In the genomic region with DNA sequence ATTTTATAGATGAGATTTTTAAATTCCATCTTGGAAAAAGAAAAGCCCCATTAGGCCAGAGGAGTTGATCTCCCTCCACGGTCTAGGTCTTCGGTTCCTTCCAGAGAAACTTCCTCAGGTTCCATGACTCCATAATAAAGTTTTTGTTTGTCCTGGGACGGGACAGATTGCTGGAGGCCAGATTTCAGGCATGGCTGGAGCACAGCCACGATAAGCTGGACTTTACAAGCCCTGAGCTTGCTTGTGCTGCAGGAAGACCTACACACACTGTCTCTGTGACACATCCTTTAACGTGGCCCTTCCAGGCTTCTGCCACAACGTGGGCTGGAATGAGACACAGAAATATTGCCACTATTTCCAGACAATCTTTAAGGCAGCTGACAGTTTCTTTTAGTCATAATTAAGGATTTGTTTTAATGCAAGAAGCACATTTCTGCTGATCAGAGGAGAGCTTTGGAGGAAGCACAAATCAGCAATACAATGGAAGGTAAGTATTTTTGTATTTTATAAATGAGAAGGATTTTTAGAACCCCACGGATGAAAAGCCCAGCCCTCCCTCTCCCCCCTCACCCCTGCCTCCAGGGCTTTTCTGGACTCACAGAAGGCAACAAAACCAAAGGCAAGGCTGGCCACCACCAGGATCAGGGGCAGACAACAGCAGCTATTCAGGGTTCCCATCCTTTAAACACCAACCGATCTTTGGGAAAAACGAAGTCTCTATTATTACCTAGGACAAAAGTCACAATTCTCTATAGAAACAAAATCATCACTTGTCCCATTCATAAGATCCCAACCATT, we compare ENCODE assay signal across 10 cellular contexts. TPM values are rescaled to one million over a fixed set of nuclear protein-coding genes. Genes with fewer than 3 reads are reported as not detected.
DNase-seq lines count a peak whose midpoint lies in the region; ATAC-seq lines count a peak whose summit lies in the region.
"Had no signal": no experiment of that assay in that cellular context is flagged by ENCODE, and none has a peak within 500 bp of the region (broad histone marks: within the 10 kb centered on the region; RNA-seq: fewer than 3 reads in every experiment).

No MANE protein-coding gene starts in this region.

- DNase-seq in left lobe of liver (ENCODE audit: low spot score) (no peak), NCI-H510A (lab: John Stamatoyannopoulos, UW) (no peak), NAMALWA (ENCODE audit: low spot score) (no peak), activated gamma-delta T cell treated with Interleukin-2 at 50 U/mL for 16 hours (no peak)
- DNase-seq: NCI-H1436 treated with DMSO at 0.1 percent for 48 hours; stimulated activated naive CD4-positive, alpha-beta T cell had no signal

- peaks cover 81% of the 10 kb centered on the region for H3K4me1 Mint-ChIP-seq in dendritic cell treated with granulocyte-macrophage colony-stimulating factor and Interleukin-4, amounts not matched to agents 40 ng/mL and 50 ng/mL, for 4 days (ENCODE audit: low read depth)

- H3K4me3 ChIP-seq in HUES6 (ENCODE audit: low read depth, low read length), result peak overlapping the region; percentile 95

- peaks cover 77% of the 10 kb centered on the region for H3K4me1 ChIP-seq in HUES6 (ENCODE audit: control insufficient read depth, insufficient read depth, low read length)

- no peaks in the 10 kb centered on the region for H3K9me3 ChIP-seq in HUES6 (ENCODE audit: control insufficient read depth, insufficient read depth, low read depth, low read length)

- H3K27me3 Mint-ChIP-seq in dendritic cell treated with granulocyte-macrophage colony-stimulating factor and Interleukin-4, amounts not matched to agents 40 ng/mL and 50 ng/mL, for 4 days, result no peaks in the 10 kb centered on the region

- peak overlapping the region; percentile 66 for H3K4me3 Mint-ChIP-seq in dendritic cell treated with granulocyte-macrophage colony-stimulating factor and Interleukin-4, amounts not matched to agents 40 ng/mL and 50 ng/mL, for 4 days

- peak overlapping the region; percentile 74 for H3K9ac ChIP-seq in HUES6 (ENCODE audit: low read length)

- intact Hi-C loops in dendritic cell treated with granulocyte-macrophage colony-stimulating factor and Interleukin-4, amounts not matched to agents 40 ng/mL and 50 ng/mL, for 4 days (cut with micrococcal nuclease), result loop anchor here (10.0 kb wide), 1 partner anchor 239 kb away; no protein-coding TSS in a partner anchor

- peaks cover 17% of the 10 kb centered on the region for H3K36me3 Mint-ChIP-seq in dendritic cell treated with granulocyte-macrophage colony-stimulating factor and Interleukin-4, amounts not matched to agents 40 ng/mL and 50 ng/mL, for 4 days (ENCODE audit: low read depth)

- peak; percentile 42 for ATAC-seq in left lobe of liver
- no peak for ATAC-seq in activated CD4-positive, CD25-positive, alpha-beta regulatory T cell treated with anti-CD3 and anti-CD28 coated beads, Interleukin-2, amount 50 U/mL, for 24 hours

- no peaks in the 10 kb centered on the region for H3K9me3 Mint-ChIP-seq in dendritic cell treated with granulocyte-macrophage colony-stimulating factor and Interleukin-4, amounts not matched to agents 40 ng/mL and 50 ng/mL, for 4 days

- H3K27me3 ChIP-seq in HUES6 (ENCODE audit: control insufficient read depth, insufficient read depth, low read length), result no peaks in the 10 kb centered on the region

- H3K36me3 ChIP-seq in HUES6 (ENCODE audit: control insufficient read depth, insufficient read depth, low read length), result peaks cover 19% of the 10 kb centered on the region

- H3K27ac ChIP-seq in HUES6 (ENCODE audit: low read depth, low read length) (peak overlapping the region; percentile 81), temporal lobe (ENCODE audit: low read depth, low read length) (peak overlapping the region; percentile 81)

- H3K27ac Mint-ChIP-seq in dendritic cell treated with granulocyte-macrophage colony-stimulating factor and Interleukin-4, amounts not matched to agents 40 ng/mL and 50 ng/mL, for 4 days, result no peak overlapping the region

RNA-seq across cellular contexts. Expression of gene CTBP2, which starts 6.5 kb away (rescaled TPM):
- total RNA-seq in left lobe of liver (5.8 TPM), temporal lobe (36.4 TPM)
